ENCODE assay signal across 8 cellular contexts in the genomic region with DNA sequence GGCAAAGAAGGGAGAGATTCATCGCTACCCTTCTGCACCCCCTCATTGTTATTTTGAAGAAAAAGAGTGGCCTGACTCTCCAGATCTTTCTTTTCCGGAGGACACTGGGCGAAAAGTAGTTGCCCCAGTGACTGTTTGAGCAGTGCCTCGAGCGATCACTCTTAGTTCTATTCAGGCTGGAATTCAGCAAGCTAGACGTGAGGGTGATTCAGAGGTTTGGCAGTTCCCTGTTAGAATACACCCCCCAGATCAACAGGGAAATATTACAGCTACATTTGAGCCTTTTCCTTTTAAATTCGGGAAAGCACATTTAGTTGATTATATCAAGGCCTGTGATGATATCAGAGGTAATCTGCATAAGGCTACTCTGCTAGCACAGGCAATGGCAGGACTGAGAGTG. TPM values are rescaled to one million over a fixed set of nuclear protein-coding genes. Genes with fewer than 3 reads are reported as not detected.
DNase-seq lines count a peak whose midpoint lies in the region; ATAC-seq, FAIRE-seq and TF ChIP-seq lines count a peak whose summit lies in the region.
"Not testable (repeated sequence)": the region's sequence is repeated elsewhere in the genome, so short reads cannot be mapped to it uniquely, and the experiment has no call there.

No MANE protein-coding gene starts in this region.

- not testable (repeated sequence) for H3K27me3 ChIP-seq in brain microvascular endothelial cell (replicated peaks); endothelial cell of umbilical vein (ENCODE audit: control insufficient read depth in 2 of 2, insufficient read depth in 2 of 2, low read length in 2 of 2); thoracic aorta (replicated peaks; ENCODE audit: insufficient read depth)

- H3K36me3 ChIP-seq in brain microvascular endothelial cell (replicated peaks); endothelial cell of umbilical vein (ENCODE audit: control insufficient read depth in 2 of 2, extremely low read depth in 1 of 2, insufficient read depth in 2 of 2, low read length in 2 of 2); thoracic aorta: not testable (repeated sequence)

- H3K9me1 ChIP-seq in endothelial cell of umbilical vein (replicated peaks; ENCODE audit: control insufficient read depth, extremely low read depth, insufficient read depth, low read length) = not testable (repeated sequence)

- intact Hi-C loops in endothelial cell of umbilical vein (cut with micrococcal nuclease) = loop anchor here (1.0 kb wide), 1 partner anchor 19 kb away; a partner anchor contains a TSS

- not testable (repeated sequence) for H3K79me2 ChIP-seq in endothelial cell of umbilical vein (ENCODE audit: control insufficient read depth, insufficient read depth, low read length)

- BruUV-seq in endothelial cell of umbilical vein (replicated peaks; lab: Mats Ljungman, UMichigan) = not testable (repeated sequence)

- CTCF ChIA-PET in endothelial cell of umbilical vein (lab: Charles Lee) = interaction anchor here (0.9 to 1.0 kb wide), 2 partner anchors 12 to 15 kb away, joined by 3 to 4 read pairs; no protein-coding TSS in a partner anchor

- peak overlapping the region; percentile 14 for H2AFZ ChIP-seq in endothelial cell of umbilical vein (ENCODE audit: low read depth, low read length)

- H4K20me1 ChIP-seq in endothelial cell of umbilical vein (replicated peaks; ENCODE audit: control insufficient read depth, extremely low read depth, insufficient read depth, low read length) = not testable (repeated sequence)

- FAIRE-seq in H54 (lab: Jason Lieb, UNC) (peak; percentile 89), endothelial cell of umbilical vein (lab: Jason Lieb, UNC) (peak; percentile 15)

- in situ Hi-C loops in brain microvascular endothelial cell (cut with HindIII; ENCODE audit: low pct_ligation_motif_present, low sequenced_read_pairs) = not testable (repeated sequence)

- H3K4me3 ChIP-seq in AG09309 (ENCODE audit: control insufficient read depth, low read depth, low read length); brain microvascular endothelial cell (ENCODE audit: low read depth, low read length); endothelial cell of umbilical vein (replicated peaks in 1 of 3; ENCODE audit: insufficient read depth in 1 of 3, low read depth in 1 of 3, low read length in 3 of 3): not testable (repeated sequence)
- H3K4me3 ChIP-seq in thoracic aorta = peak overlapping the region; percentile 36

- TF ChIP-seq CTCF in AG09309 (IDR thresholded peaks at IDR 0.05; ENCODE audit: control insufficient read depth, insufficient read depth, low read depth, low read length, missing control alignments); brain microvascular endothelial cell (IDR thresholded peaks at IDR 0.05; ENCODE audit: low read depth, low read length, missing control alignments); endothelial cell of umbilical vein (IDR thresholded peaks at IDR 0.05; ENCODE audit: extremely low read depth in 1 of 2, insufficient read depth in 1 of 2, low read depth in 1 of 2, low read length in 2 of 2); thoracic aorta (IDR thresholded peaks at IDR 0.05): not testable (repeated sequence)

- not testable (repeated sequence) for TF ChIP-seq POLR2A in H54 (IDR thresholded peaks at IDR 0.05; ENCODE audit: low read depth, low read length); endothelial cell of umbilical vein (IDR thresholded peaks at IDR 0.05; ENCODE audit: low read depth, low read length)

- peak overlapping the region; percentile 52 for H3K4me2 ChIP-seq in endothelial cell of umbilical vein (ENCODE audit: insufficient read depth, low read length)

- H3K9me3 ChIP-seq in endothelial cell of umbilical vein (replicated peaks; ENCODE audit: control insufficient read depth, insufficient read depth, low read length); thoracic aorta: not testable (repeated sequence)

- POLR2A ChIA-PET in endothelial cell of umbilical vein (lab: Charles Lee) = interaction anchor here (1.4 kb wide), 1 partner anchor 21 kb away, joined by 3 read pairs; no protein-coding TSS in a partner anchor

- H3K27ac ChIP-seq in brain microvascular endothelial cell (peak overlapping the region; percentile 42), endothelial cell of umbilical vein (ENCODE audit: insufficient read depth, low read depth, low read length) (peak overlapping the region; percentile 74), thoracic aorta (peak overlapping the region; percentile 39 to 62)

- H3K9ac ChIP-seq in endothelial cell of umbilical vein (replicated peaks; ENCODE audit: extremely low read depth, insufficient read depth, low read length) = peak overlapping the region; percentile 16

- dilution Hi-C loops in endothelial cell of umbilical vein (cut with MboI; ENCODE audit: extremely low pct_ligation_motif_present, low sequenced_read_pairs) = not testable (repeated sequence)

- not testable (repeated sequence) for ATAC-seq in thoracic aorta (ENCODE audit: insufficient number of reproducible peaks, low FRiP score, low read depth)

- H3K4me1 ChIP-seq in endothelial cell of umbilical vein (ENCODE audit: control insufficient read depth, extremely low read depth, insufficient read depth, low read length) = not testable (repeated sequence)
- H3K4me1 ChIP-seq in thoracic aorta (ENCODE audit: control insufficient read depth in 1 of 2, low read depth in 2 of 2) = peaks cover 4 to 14% of the 10 kb centered on the region in 2 donors

- DNase-seq in AG09309 (ENCODE audit: low read depth) = peak; percentile 14
- DNase-seq in H54 (ENCODE audit: insufficient read length, low spot score); thoracic aorta (ENCODE audit: low spot score): not testable (repeated sequence)
- peak; percentile 87 for DNase-seq in M059J (ENCODE audit: low read depth)
- DNase-seq in T1000 (lab: John Stamatoyannopoulos, UW) = peak; percentile 26
- peak; percentile 60 for DNase-seq in brain microvascular endothelial cell
- DNase-seq in endothelial cell of umbilical vein (ENCODE audit: low read depth, low spot score) = peak; percentile 80
- peak; percentile 14 for DNase-seq in kidney glomerular epithelial cell (lab: John Stamatoyannopoulos, UW)

TF ChIP-seq in endothelial cell of umbilical vein, 7 proteins besides CTCF, POLR2A, EP300 and RAD21:
- TF ChIP-seq GATA2 (IDR thresholded peaks at IDR 0.05; ENCODE audit: insufficient read depth, insufficient read length, low read depth, low read length) = peak; percentile 57
- TF ChIP-seq FOS (IDR thresholded peaks at IDR 0.05; ENCODE audit: borderline replicate concordance, insufficient read depth, low read length) = peak; percentile 34
- peak; percentile 40 for TF ChIP-seq JUN (IDR thresholded peaks at IDR 0.05; ENCODE audit: borderline replicate concordance, insufficient read depth, insufficient read length, low read depth)

RNA-seq across cellular contexts. Expression of a gene that starts 19.4 kb away (rescaled TPM):
- total RNA-seq in M059J (2014; rRNA removed; shearing (Covaris generic)) = 58.5 and 80.3 TPM in 2 replicates
- total RNA-seq in endothelial cell of umbilical vein (32.5 and 33.8 TPM in 2 replicates), thoracic aorta (10 to 100 TPM; 48.6 to 68.0 TPM)
- polyA plus RNA-seq in endothelial cell of umbilical vein = 34.6 and 37.3 TPM in 2 replicates
- 22.1 and 24.0 TPM in 2 replicates for polyA plus RNA-seq in endothelial cell of umbilical vein (2011; cell fraction: cytosol; rRNA removed)
- 16.1 and 19.0 TPM in 2 replicates for polyA plus RNA-seq in endothelial cell of umbilical vein (2011; cell fraction: nucleus; rRNA removed)
- polyA plus RNA-seq in endothelial cell of umbilical vein (2012) = 20.9 and 26.2 TPM in 2 replicates
- 29.4 and 37.0 TPM in 2 replicates for polyA minus RNA-seq in endothelial cell of umbilical vein
- 270 TPM for polyA minus RNA-seq in endothelial cell of umbilical vein (2011; cell fraction: cytosol; rRNA and poly(A)+ RNA removed)
- polyA minus RNA-seq in endothelial cell of umbilical vein (2011; cell fraction: nucleus; rRNA and poly(A)+ RNA removed) = 30.0 and 36.6 TPM in 2 replicates
